In the genomic region with DNA sequence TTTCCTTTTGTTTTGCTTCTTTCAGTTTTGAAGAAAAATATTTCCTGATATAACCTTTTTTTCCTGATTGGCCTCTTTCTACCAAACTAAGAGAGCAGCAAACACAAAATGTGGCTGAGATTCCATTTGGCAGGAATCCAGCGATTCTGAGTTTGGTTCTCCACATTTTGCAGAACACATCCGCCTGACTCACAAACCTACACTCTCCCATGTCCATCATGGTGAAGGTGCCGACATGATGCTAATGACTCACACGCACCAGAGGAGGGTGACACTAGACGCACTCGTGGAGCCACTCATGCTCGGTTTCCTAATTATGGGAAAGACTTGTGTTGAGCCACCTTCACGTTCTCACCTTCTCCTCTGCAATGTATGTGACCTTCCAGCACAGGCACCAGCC, we compare ENCODE assay signal across 20 cellular contexts.
"Had no signal": no experiment of that assay in that cellular context is flagged by ENCODE, and none has a peak within 500 bp of the region (broad histone marks: within the 10 kb centered on the region; RNA-seq: fewer than 3 reads in every experiment).

No MANE protein-coding gene starts in this region.

- H3K9me3 ChIP-seq: lower lobe of right lung, pancreas, thoracic aorta had no signal

- H3K4me1 ChIP-seq: ascending aorta, foreskin keratinocyte, lower lobe of right lung, pancreas had no signal

- FAIRE-seq: endothelial cell of umbilical vein, keratinocyte, pancreas had no signal

- H3K27me3 Mint-ChIP-seq: activated T-cell treated with anti-CD3 and anti-CD28 coated beads, Interleukin-2, amount 50 U/mL, for 24 hours; naive thymus-derived CD8-positive, alpha-beta T cell had no signal

- H3K4me3 ChIP-seq: ascending aorta, lower lobe of right lung, pancreas, thoracic aorta had no signal

- H3K36me3 ChIP-seq: ascending aorta, lower lobe of right lung, pancreas, thoracic aorta, WERI-Rb-1 had no signal

- H3K27ac Mint-ChIP-seq: activated CD8-positive, alpha-beta T cell treated with anti-CD3 and anti-CD28 coated beads, Interleukin-2, amount 10 ng/mL, durations not matched to agents 7 days and 5 days; activated naive CD4-positive, alpha-beta T cell treated with anti-CD3 and anti-CD28 coated beads for 36 hours; activated T-cell treated with anti-CD3 and anti-CD28 coated beads, Interleukin-2, amount 50 U/mL, for 24 hours; activated T-helper 2 cell treated with anti-CD3 and anti-CD28 coated beads, Interferon-gamma antibody, Interleukin-2, Interleukin-4, amounts not matched to agents 10 μg/mL and 5 μg/mL and 100 μg/mL, durations not matched to agents 14 hours and 24 hours and 36 hours; naive thymus-derived CD8-positive, alpha-beta T cell; stimulated activated effector memory CD8-positive, alpha-beta T cell treated with anti-CD3 and anti-CD28 coated beads, Interleukin-12 subunit alpha, Interleukin-12 subunit beta, amount 100 ng/mL, for 72 hours had no signal

- H3K9me3 Mint-ChIP-seq: activated T-cell treated with anti-CD3 and anti-CD28 coated beads, Interleukin-2, amount 50 U/mL, for 24 hours; stimulated activated effector memory CD8-positive, alpha-beta T cell treated with anti-CD3 and anti-CD28 coated beads, Interleukin-12 subunit alpha, Interleukin-12 subunit beta, amount 100 ng/mL, for 72 hours had no signal

- ATAC-seq: activated CD8-positive, alpha-beta T cell treated with anti-CD3 and anti-CD28 coated beads, Interleukin-2, amount 10 ng/mL, durations not matched to agents 7 days and 5 days; foreskin keratinocyte; lower lobe of right lung; naive thymus-derived CD8-positive, alpha-beta T cell; pancreas; sciatic nerve had no signal

- DNase-seq: activated CD8-positive, alpha-beta T cell treated with anti-CD3 and anti-CD28 coated beads, Interleukin-2, amount 10 ng/mL, durations not matched to agents 7 days and 5 days; activated naive CD4-positive, alpha-beta T cell treated with anti-CD3 and anti-CD28 coated beads for 36 hours; activated T-cell treated with anti-CD3 and anti-CD28 coated beads, Interleukin-2, amount 50 U/mL, for 24 hours; dermis blood vessel endothelial cell; effector memory CD4-positive, alpha-beta T cell; foreskin keratinocyte; hypothalamus; lower lobe of right lung; naive thymus-derived CD8-positive, alpha-beta T cell; pancreas; stimulated activated CD4-positive, alpha-beta T cell treated with anti-CD3 and anti-CD28 coated beads, Interleukin-4, amount 100 ng/mL, for 24 hours; T-helper 2 cell; WERI-Rb-1 had no signal

- H3K27ac ChIP-seq: ascending aorta, foreskin keratinocyte, lower lobe of right lung, pancreas, thoracic aorta, WERI-Rb-1 had no signal

- H3K27me3 ChIP-seq: ascending aorta, foreskin keratinocyte, pancreas had no signal

- H3K4me3 Mint-ChIP-seq: activated CD8-positive, alpha-beta T cell treated with anti-CD3 and anti-CD28 coated beads, Interleukin-2, amount 10 ng/mL, durations not matched to agents 7 days and 5 days; activated naive CD4-positive, alpha-beta T cell treated with anti-CD3 and anti-CD28 coated beads for 36 hours; activated T-cell treated with anti-CD3 and anti-CD28 coated beads, Interleukin-2, amount 50 U/mL, for 24 hours; naive thymus-derived CD8-positive, alpha-beta T cell; stimulated activated effector memory CD8-positive, alpha-beta T cell treated with anti-CD3 and anti-CD28 coated beads, Interleukin-12 subunit alpha, Interleukin-12 subunit beta, amount 100 ng/mL, for 72 hours had no signal
